Comparison of ENCODE assay signal across 8 cellular contexts in genomic region chr13:51453959-51454703, GRCh38. TPM values are rescaled to one million over a fixed set of nuclear protein-coding genes. Genes with fewer than 3 reads are reported as not detected.
DNase-seq lines count a peak whose midpoint lies in the region; ATAC-seq lines count a peak whose summit lies in the region.

No MANE protein-coding gene starts in this region.

- H3K4me1 Mint-ChIP-seq in CD4-positive, alpha-beta memory T cell = peaks cover 31 to 61% (median 38%) of the 10 kb centered on the region in 4 donors
- peaks cover 30% of the 10 kb centered on the region for H3K4me1 Mint-ChIP-seq in activated CD4-positive, alpha-beta T cell treated with anti-CD3 and anti-CD28 coated beads for 36 hours

- H3K27ac ChIP-seq in CD4-positive, alpha-beta memory T cell (ENCODE audit: low read depth, low read length) = peak overlapping the region; percentile 91

- peak overlapping the region; percentile 94 to 99 (median 98) for H3K27ac Mint-ChIP-seq in CD4-positive, alpha-beta memory T cell
- H3K27ac Mint-ChIP-seq in activated CD4-positive, alpha-beta T cell treated with anti-CD3 and anti-CD28 coated beads for 36 hours = peak overlapping the region; percentile 97

- no peaks in the 10 kb centered on the region for H3K9me3 ChIP-seq in CD4-positive, alpha-beta memory T cell (ENCODE audit: control insufficient read depth in 1 of 2, low read length in 2 of 2)

- intact Hi-C loops in CD4-positive, alpha-beta memory T cell (cut with micrococcal nuclease) = loop anchor here (1.0 to 10.0 kb wide), 13 partner anchors 19 to 1957 kb away; partner anchors contain the start of genes ALG11, CKAP2, PHF11 and SPRYD7
- intact Hi-C loops in activated CD4-positive, alpha-beta T cell treated with anti-CD3 and anti-CD28 coated beads for 36 hours (cut with DNase I, micrococcal nuclease) = loop anchor here (1.0 to 10.0 kb wide), 16 partner anchors 48 to 1762 kb away; partner anchors contain the start of genes WDFY2 (in 2 of the 2), ALG11 (in 1 of the 2), CKAP2 (in 1 of the 2) and EBPL (in 1 of the 2)

- DNase-seq in CD4-positive, alpha-beta memory T cell = peak in 2 of 5 donors; percentile 1 to 55
- DNase-seq in Jurkat, Clone E6-1 (ENCODE audit: low read depth, low spot score) = no peak
- peak; percentile 64 for DNase-seq in activated CD4-positive, alpha-beta T cell treated with anti-CD3 and anti-CD28 coated beads for 36 hours
- DNase-seq in dermis microvascular lymphatic vessel endothelial cell (ENCODE audit: low read depth in 2 of 2) (peak; percentile 16 to 37), midbrain (lab: John Stamatoyannopoulos, UW) (peak; percentile 65)
- DNase-seq in stimulated activated CD8-positive, alpha-beta memory T cell treated with anti-CD3 and anti-CD28 coated beads, Interleukin-4, amount 100 ng/mL, for 48 hours = peak; percentile 67

- H3K27me3 ChIP-seq in CD4-positive, alpha-beta memory T cell (ENCODE audit: insufficient read depth, low read length) = no peaks in the 10 kb centered on the region

- peak overlapping the region; percentile 55 to 60 for H3K4me3 ChIP-seq in CD4-positive, alpha-beta memory T cell (ENCODE audit: low read length in 2 of 2)
- H3K4me3 ChIP-seq in Jurkat, Clone E6-1 (ENCODE audit: low read length) = peak overlapping the region; percentile 79

- H3K36me3 ChIP-seq in CD4-positive, alpha-beta memory T cell (ENCODE audit: insufficient read depth, low read length) = no peaks in the 10 kb centered on the region

- CTCF ChIA-PET in CD4-positive, alpha-beta memory T cell (lab: Charles Lee; ENCODE audit: partially characterized antibody) = interaction anchor here (0.6 to 2.2 kb wide), 15 partner anchors 10 to 1199 kb away, joined by 3 to 10 read pairs (median 4); partner anchors contain the start of gene VPS36
- CTCF ChIA-PET in activated CD4-positive, alpha-beta T cell treated with anti-CD3 and anti-CD28 coated beads for 36 hours (lab: Charles Lee) = interaction anchor here (0.5 to 1.9 kb wide), 19 partner anchors 10 to 996 kb away, joined by 3 to 15 read pairs (median 3); partner anchors contain the start of gene VPS36

- ATAC-seq in activated CD4-positive, alpha-beta T cell treated with anti-CD3 and anti-CD28 coated beads for 36 hours = no peak
- ATAC-seq in GM18498 (IDR thresholded peaks at IDR 0.05; ENCODE audit: unreplicated experiment) (no peak), GM19463 (IDR thresholded peaks at IDR 0.05; ENCODE audit: unreplicated experiment) (no peak)

- peaks cover 27 to 46% of the 10 kb centered on the region in 2 donors for H3K36me3 Mint-ChIP-seq in CD4-positive, alpha-beta memory T cell
- peaks cover 53% of the 10 kb centered on the region for H3K36me3 Mint-ChIP-seq in activated CD4-positive, alpha-beta T cell treated with anti-CD3 and anti-CD28 coated beads for 36 hours (ENCODE audit: low read depth)

- POLR2A ChIA-PET in CD4-positive, alpha-beta memory T cell (lab: Charles Lee; ENCODE audit: partially characterized antibody) = interaction anchor here (0.7 to 7.1 kb wide), 35 partner anchors 8 to 1661 kb away, joined by 3 to 220 read pairs (median 9); partner anchors contain the start of genes DHRS12, KPNA3, NEK3 and SUGT1
- POLR2A ChIA-PET in activated CD4-positive, alpha-beta T cell treated with anti-CD3 and anti-CD28 coated beads for 36 hours (lab: Charles Lee) = interaction anchor here (0.6 to 3.9 kb wide), 14 partner anchors 9 to 371 kb away, joined by 3 to 46 read pairs (median 4); no protein-coding TSS in a partner anchor

- H3K9me3 Mint-ChIP-seq in CD4-positive, alpha-beta memory T cell = peaks cover 0 to 4% (median 0%) of the 10 kb centered on the region in 8 donors
- peaks cover 2% of the 10 kb centered on the region for H3K9me3 Mint-ChIP-seq in activated CD4-positive, alpha-beta T cell treated with anti-CD3 and anti-CD28 coated beads for 36 hours (ENCODE audit: low read depth)

- H3K27me3 Mint-ChIP-seq in CD4-positive, alpha-beta memory T cell = peaks cover 0 to 1% of the 10 kb centered on the region in 2 donors
- no peaks in the 10 kb centered on the region for H3K27me3 Mint-ChIP-seq in activated CD4-positive, alpha-beta T cell treated with anti-CD3 and anti-CD28 coated beads for 36 hours

- peak overlapping the region; percentile 88 to 96 (median 93) for H3K4me3 Mint-ChIP-seq in CD4-positive, alpha-beta memory T cell
- peak overlapping the region; percentile 84 for H3K4me3 Mint-ChIP-seq in activated CD4-positive, alpha-beta T cell treated with anti-CD3 and anti-CD28 coated beads for 36 hours

- H3K4me1 ChIP-seq in CD4-positive, alpha-beta memory T cell (ENCODE audit: insufficient read depth, low read length) = peaks cover 40% of the 10 kb centered on the region

RNA-seq across cellular contexts. Expression of gene INTS6, which starts 1.3 kb away (rescaled TPM):
- total RNA-seq in CD4-positive, alpha-beta memory T cell = 10 to 100 TPM; 55.7 to 65.6 TPM
- 10 to 100 TPM; 15.4 to 28.0 TPM for polyA plus RNA-seq in CD4-positive, alpha-beta memory T cell
- polyA plus RNA-seq in Jurkat, Clone E6-1 (2012; ENCODE audit: insufficient read depth, insufficient read length) = 20.2 TPM
- total RNA-seq in activated CD4-positive, alpha-beta T cell treated with anti-CD3 and anti-CD28 coated beads for 36 hours = 10 to 100 TPM; 47.9 to 50.3 TPM
- total RNA-seq in dermis microvascular lymphatic vessel endothelial cell = 31.2 and 48.4 TPM in 2 replicates
